ENCODE assay signal across 9 cellular contexts in genomic region chr14:22558221-22558913, GRCh38. TPM values are rescaled to one million over a fixed set of nuclear protein-coding genes. Genes with fewer than 3 reads are reported as not detected.
A peak's percentile ranks its signal among the peaks of the same experiment; 100 is the strongest.
DNase-seq lines count a peak whose midpoint lies in the region; ATAC-seq, FAIRE-seq and TF ChIP-seq lines count a peak whose summit lies in the region.
"Had no signal": no experiment of that assay in that cellular context is flagged by ENCODE, and none has a peak within 500 bp of the region (broad histone marks: within the 10 kb centered on the region; RNA-seq: fewer than 3 reads in every experiment).

No MANE protein-coding gene starts in this region.

- WGBS in stomach, 5 donors: 71 to 78% (median 73%) methylated on average over 24 to 25 of the region's 25 CpGs
- WGBS in ovary, 3 donors: 74 to 80% (median 76%) methylated on average over 25 of the region's 25 CpGs

- H3K9ac ChIP-seq in kidney (ENCODE audit: low read length in 2 of 2): no peak overlapping the region

- intact Hi-C loops in kidney (cut with DNase I) (loop anchor here (10.0 kb wide), 1 partner anchor 164 kb away; no protein-coding TSS in a partner anchor), stomach (cut with DNase I; ENCODE audit: low total_unique reads) (loop anchor here (10.0 kb wide), 1 partner anchor 286 kb away; no protein-coding TSS in a partner anchor), ovary (cut with DNase I) (loop anchor here in 1 of 4 donors (10.0 kb wide), 1 partner anchor 96 kb away; no protein-coding TSS in a partner anchor)

- H3K4me1 ChIP-seq in kidney (ENCODE audit: control insufficient read depth in 1 of 2, insufficient read depth in 1 of 2, low read depth in 1 of 2, low read length in 2 of 2): peaks cover 11 to 29% of the 10 kb centered on the region in 2 donors
- H3K4me1 ChIP-seq in stomach: peaks cover 61 to 78% (median 70%) of the 10 kb centered on the region in 4 donors
- no peaks in the 10 kb centered on the region for H3K4me1 ChIP-seq in ovary (ENCODE audit: insufficient read depth)

- H3K36me3 ChIP-seq in kidney (ENCODE audit: control insufficient read depth in 1 of 2, insufficient read depth in 2 of 2, low read length in 2 of 2): no peaks in the 10 kb centered on the region
- no peaks in the 10 kb centered on the region for H3K36me3 ChIP-seq in stomach
- H3K36me3 ChIP-seq in ovary: no peaks in the 10 kb centered on the region

- TF ChIP-seq POLR2A in stomach (IDR thresholded peaks at IDR 0.05): no peak
- no peak for TF ChIP-seq POLR2A in ovary (IDR thresholded peaks at IDR 0.05)

- no peak for TF ChIP-seq EP300 in stomach (IDR thresholded peaks at IDR 0.05)
- TF ChIP-seq EP300 in ovary (IDR thresholded peaks at IDR 0.05): no peak

- no peak for ATAC-seq in activated CD4-positive, CD25-positive, alpha-beta regulatory T cell treated with anti-CD3 and anti-CD28 coated beads, Interleukin-2, amount 50 U/mL, for 24 hours

- H3K9me3 ChIP-seq in kidney (ENCODE audit: control insufficient read depth in 1 of 2, low read length in 2 of 2): no peaks in the 10 kb centered on the region
- H3K9me3 ChIP-seq in stomach: no peaks in the 10 kb centered on the region
- H3K9me3 ChIP-seq in ovary: no peaks in the 10 kb centered on the region

- peak; percentile 33 to 54 (median 38) for DNase-seq in activated CD4-positive, CD25-positive, alpha-beta regulatory T cell (lab: John Stamatoyannopoulos, UW)
- peak; percentile 84 to 86 for DNase-seq in activated T-cell treated with anti-CD3 and anti-CD28 coated beads, Interleukin-2, amount 50 U/mL, for 48 hours
- DNase-seq in kidney: no peak
- DNase-seq in stomach: no peak
- no peak for DNase-seq in ovary
- no peak for DNase-seq in putamen (ENCODE audit: low spot score)
- no peak for DNase-seq in ACHN
- DNase-seq: hippocampal formation had no signal

- H3K4me3 ChIP-seq in kidney (ENCODE audit: low read length in 2 of 2) (no peak overlapping the region), stomach (no peak overlapping the region), ovary (no peak overlapping the region)

- in situ Hi-C loops in ACHN (cut with HindIII; ENCODE audit: low pct_ligation_motif_present, low pct_unique_long_range_greater_than_20kb, low sequenced_read_pairs): no loop called here

- FAIRE-seq in kidney (lab: Jason Lieb, UNC): no peak

- peak; percentile 6 for TF ChIP-seq CTCF in kidney (IDR thresholded peaks at IDR 0.05; ENCODE audit: borderline replicate concordance, extremely low read depth, insufficient read depth)
- no peak for TF ChIP-seq CTCF in stomach (IDR thresholded peaks at IDR 0.05)
- TF ChIP-seq CTCF in ovary (IDR thresholded peaks at IDR 0.05): no peak

- H3K27me3 ChIP-seq in stomach (no peaks in the 10 kb centered on the region), ovary (no peaks in the 10 kb centered on the region)

- H3K27ac ChIP-seq in kidney (ENCODE audit: low read depth in 2 of 2, low read length in 2 of 2) (peak overlapping the region in 1 of 2 donors; percentile 48), stomach (peak overlapping the region; percentile 82 to 91 (median 85)), ovary (no peak overlapping the region)

RNA-seq across cellular contexts. Expression of gene DAD1, which starts 30.7 kb away (rescaled TPM):
- total RNA-seq in kidney: 205 TPM
- 523 TPM for polyA plus RNA-seq in kidney (ENCODE audit: insufficient read depth, low read depth, low replicate concordance)
- 100 to 1,000 TPM in 2 of 5 donors, 10 to 100 TPM in 2, not detected in 1; 36.8 to 191 (median 80.8) TPM for total RNA-seq in stomach
- 100 to 1,000 TPM; 172 to 236 (median 202) TPM for polyA plus RNA-seq in stomach
- 100 to 1,000 TPM; 117 to 241 (median 141) TPM for total RNA-seq in ovary
- polyA plus RNA-seq in ovary: 100 to 1,000 TPM; 225 to 310 TPM

RNA-seq across cellular contexts. Expression of gene ABHD4, which starts 39.7 kb away (rescaled TPM):
- total RNA-seq in kidney (34.1 TPM), stomach (100 to 1,000 TPM in 1 of 5 donors, 10 to 100 TPM in 4; 12.2 to 130 (median 27.7) TPM), ovary (10 to 100 TPM in 6 of 7 donors, 1 to 10 TPM in 1; 5.6 to 28.6 (median 18.8) TPM)
- polyA plus RNA-seq in kidney (ENCODE audit: insufficient read depth, low read depth, low replicate concordance) (45.2 TPM), stomach (10 to 100 TPM; 14.8 to 24.3 (median 17.0) TPM), ovary (10 to 100 TPM; 16.7 to 64.0 TPM)

Comparison
In these comparisons a context has a peak if more than half of its experiments do, and no peak if none do; other contexts are left out.
1. DNase-seq: peak in activated CD4-positive, CD25-positive, alpha-beta regulatory T cell (4 of 4) and activated T-cell treated with anti-CD3 and anti-CD28 coated beads, Interleukin-2, amount 50 U/mL, for 48 hours (2 of 2); none in kidney (single experiment), stomach (single experiment), ovary (0 of 5), putamen (single experiment) and ACHN (single experiment).
2. H3K27ac ChIP-seq: peak in stomach (5 of 5); none in ovary (0 of 2).